ENCODE assay signal across 15 cellular contexts in genomic region chr2:158213743-158214142, GRCh38.
"Had no signal": no experiment of that assay in that cellular context is flagged by ENCODE, and none has a peak within 500 bp of the region (broad histone marks: within the 10 kb centered on the region; RNA-seq: fewer than 3 reads in every experiment).

No MANE protein-coding gene starts in this region.

- H3K27ac Mint-ChIP-seq: activated naive CD8-positive, alpha-beta T cell treated with anti-CD3 and anti-CD28 coated beads, Interleukin-2, amount 50 U/mL, for 24 hours had no signal

- H3K9me3 Mint-ChIP-seq: activated naive CD8-positive, alpha-beta T cell treated with anti-CD3 and anti-CD28 coated beads, Interleukin-2, amount 50 U/mL, for 24 hours; nephron had no signal

- H3K4me3 ChIP-seq: esophagus squamous epithelium, ovary, sigmoid colon, stomach, testis, upper lobe of left lung had no signal

- H3K9me3 ChIP-seq: esophagus squamous epithelium, ovary, sigmoid colon, stomach, testis, upper lobe of left lung had no signal

- H3K27me3 ChIP-seq: esophagus squamous epithelium, ovary, sigmoid colon, stomach, testis, upper lobe of left lung had no signal

- H3K27ac ChIP-seq: esophagus squamous epithelium, ovary, sigmoid colon, testis, upper lobe of left lung had no signal

- H3K36me3 ChIP-seq: esophagus squamous epithelium, ovary, sigmoid colon, stomach, upper lobe of left lung had no signal

- H3K27me3 Mint-ChIP-seq: activated naive CD8-positive, alpha-beta T cell treated with anti-CD3 and anti-CD28 coated beads, Interleukin-2, amount 50 U/mL, for 24 hours had no signal

- ATAC-seq: activated naive CD8-positive, alpha-beta T cell treated with anti-CD3 and anti-CD28 coated beads, Interleukin-2, amount 50 U/mL, for 24 hours had no signal

- H3K4me3 Mint-ChIP-seq: activated naive CD8-positive, alpha-beta T cell treated with anti-CD3 and anti-CD28 coated beads, Interleukin-2, amount 50 U/mL, for 24 hours; nephron had no signal

- H3K4me1 ChIP-seq: esophagus squamous epithelium, sigmoid colon, stomach, testis, upper lobe of left lung had no signal

- DNase-seq: activated CD4-positive, alpha-beta T cell treated with anti-CD3 and anti-CD28 coated beads, Interleukin-2, amount 50 U/mL, for 1 hour; activated naive CD4-positive, alpha-beta T cell; activated naive CD8-positive, alpha-beta T cell treated with anti-CD3 and anti-CD28 coated beads, Interleukin-2, amount 50 U/mL, for 24 hours; aorta; cortex of kidney; effector CD8-positive, alpha-beta T cell; esophagus squamous epithelium; mesendoderm; ovary; sigmoid colon; stimulated activated CD4-positive, alpha-beta T cell treated with anti-CD3 and anti-CD28 coated beads, Interleukin-1b, Interleukin-23, amount 100 ng/mL, for 48 hours; stomach had no signal
